In genomic region chr1:174080819-174081218, GRCh38 we compare ENCODE assay signal across 27 cellular contexts.
"Had no signal": no experiment of that assay in that cellular context is flagged by ENCODE, and none has a peak within 500 bp of the region (broad histone marks: within the 10 kb centered on the region; RNA-seq: fewer than 3 reads in every experiment).

No MANE protein-coding gene starts in this region.

- H3K9me3 ChIP-seq: ascending aorta, suprapubic skin, tibial artery had no signal

- DNase-seq: activated CD4-positive, alpha-beta memory T cell treated with anti-CD3 and anti-CD28 coated beads for 36 hours; activated CD4-positive, alpha-beta T cell treated with anti-CD3 and anti-CD28 coated beads, Interleukin-2, amount 10 ng/mL, durations not matched to agents 24 days and 14 days; activated CD4-positive, CD25-positive, alpha-beta regulatory T cell treated with anti-CD3 and anti-CD28 coated beads, Interleukin-2, amount 50 U/mL, for 72 hours; activated CD8-positive, alpha-beta memory T cell treated with anti-CD3 and anti-CD28 coated beads, Interleukin-2, amount 50 U/mL, for 4 hours; activated gamma-delta T cell; activated naive CD4-positive, alpha-beta T cell treated with anti-CD3 and anti-CD28 coated beads, Interleukin-2, amount 10 ng/mL, durations not matched to agents 7 days and 5 days; activated naive CD8-positive, alpha-beta T cell treated with anti-CD3 and anti-CD28 coated beads, Interleukin-2, amount 10 ng/mL, durations not matched to agents 7 days and 5 days; activated T-cell treated with anti-CD3 and anti-CD28 coated beads, Interleukin-2, amount 50 U/mL, for 24 hours; brain microvascular endothelial cell; dorsolateral prefrontal cortex; effector memory CD4-positive, alpha-beta T cell; kidney; left colon; naive thymus-derived CD8-positive, alpha-beta T cell; nucleus accumbens; right cardiac atrium; spleen; stimulated activated naive CD4-positive, alpha-beta T cell; T-helper 17 cell; T1000; tibial artery; WERI-Rb-1 had no signal

- ATAC-seq: gastroesophageal sphincter; left colon; naive thymus-derived CD8-positive, alpha-beta T cell; right cardiac atrium; T-helper 17 cell had no signal

- FAIRE-seq: kidney had no signal

- H3K27ac ChIP-seq: ascending aorta, brain microvascular endothelial cell, coronary artery, dorsolateral prefrontal cortex, gastroesophageal sphincter, hepatocyte, spleen, suprapubic skin, tibial artery, WERI-Rb-1 had no signal

- H3K4me1 ChIP-seq: ascending aorta, gastroesophageal sphincter, spleen, suprapubic skin, tibial artery had no signal

- H3K4me3 ChIP-seq: ascending aorta, coronary artery, dorsolateral prefrontal cortex, gastroesophageal sphincter, hepatocyte, spleen, suprapubic skin, tibial artery had no signal

- H3K36me3 ChIP-seq: ascending aorta, brain microvascular endothelial cell, gastroesophageal sphincter, spleen, suprapubic skin, tibial artery, WERI-Rb-1 had no signal

- H3K27me3 ChIP-seq: ascending aorta, brain microvascular endothelial cell, dorsolateral prefrontal cortex, gastroesophageal sphincter, hepatocyte, spleen, suprapubic skin, tibial artery had no signal
